In genomic region chr4:6925357-6925836, GRCh38 we compare ENCODE assay signal across 1 cellular context.
TF ChIP-seq lines count a peak whose summit lies in the region.

No MANE protein-coding gene starts in this region.

TF ChIP-seq in GM23338, 12 proteins besides CTCF, POLR2A, EP300 and RAD21 (continued from another document):
- TF ChIP-seq ETS1 (IDR thresholded peaks at IDR 0.05) (no peak), JUNB (IDR thresholded peaks at IDR 0.05; ENCODE audit: unreplicated experiment) (no peak), REST (IDR thresholded peaks at IDR 0.05; ENCODE audit: unreplicated experiment) (no peak), EZH2phosphoT487 (IDR thresholded peaks at IDR 0.05; ENCODE audit: unreplicated experiment) (no peak)
TF ChIP-seq in GM23338: peak in this region for 0.
